In the genomic region with DNA sequence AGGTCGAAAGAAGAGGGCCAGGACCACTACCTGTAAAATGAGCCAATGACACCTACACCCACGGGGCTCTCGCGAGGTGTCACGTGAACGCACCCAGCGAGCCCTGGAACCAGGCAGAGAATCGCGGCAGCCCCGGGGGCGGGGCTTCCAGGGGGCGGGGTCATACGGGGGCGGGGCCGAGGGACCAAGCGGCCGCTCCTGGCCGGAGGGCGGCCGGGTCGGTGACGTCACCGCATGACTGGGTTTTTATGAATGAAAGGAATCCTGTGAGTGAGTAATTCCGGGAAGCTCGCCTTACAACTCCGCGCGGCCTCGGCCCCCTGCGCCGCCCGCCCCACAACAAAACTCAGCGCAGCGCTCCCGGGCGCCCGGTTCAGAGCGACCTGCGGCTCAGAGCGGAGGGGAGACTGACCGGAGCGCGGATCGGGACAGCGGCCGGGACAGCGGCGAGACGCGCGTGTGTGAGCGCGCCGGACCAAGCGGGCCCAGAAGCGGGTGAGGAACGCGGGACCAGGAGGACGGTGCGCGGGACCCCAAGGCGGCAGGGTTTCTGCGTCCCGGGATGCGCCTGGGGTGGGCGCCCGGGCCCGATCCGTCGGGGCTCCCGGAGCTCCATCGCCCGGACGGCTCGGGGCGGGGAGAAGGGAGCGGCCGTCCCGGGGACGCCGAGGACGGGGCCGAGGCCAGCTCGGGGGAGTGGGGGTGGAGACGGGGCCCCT, we compare ENCODE assay signal across 1 cellular context.
TF ChIP-seq lines count a peak whose summit lies in the region.

A gene (plus strand): TSS at position 277 of the 719 bp plus-strand sequence. CDS start 11,860 bp downstream, outside the sequence.

TF ChIP-seq in K562, 482 proteins besides CTCF, POLR2A, EP300 and RAD21 (continued from another document and continues in another):
- TF ChIP-seq, protein P1, sequence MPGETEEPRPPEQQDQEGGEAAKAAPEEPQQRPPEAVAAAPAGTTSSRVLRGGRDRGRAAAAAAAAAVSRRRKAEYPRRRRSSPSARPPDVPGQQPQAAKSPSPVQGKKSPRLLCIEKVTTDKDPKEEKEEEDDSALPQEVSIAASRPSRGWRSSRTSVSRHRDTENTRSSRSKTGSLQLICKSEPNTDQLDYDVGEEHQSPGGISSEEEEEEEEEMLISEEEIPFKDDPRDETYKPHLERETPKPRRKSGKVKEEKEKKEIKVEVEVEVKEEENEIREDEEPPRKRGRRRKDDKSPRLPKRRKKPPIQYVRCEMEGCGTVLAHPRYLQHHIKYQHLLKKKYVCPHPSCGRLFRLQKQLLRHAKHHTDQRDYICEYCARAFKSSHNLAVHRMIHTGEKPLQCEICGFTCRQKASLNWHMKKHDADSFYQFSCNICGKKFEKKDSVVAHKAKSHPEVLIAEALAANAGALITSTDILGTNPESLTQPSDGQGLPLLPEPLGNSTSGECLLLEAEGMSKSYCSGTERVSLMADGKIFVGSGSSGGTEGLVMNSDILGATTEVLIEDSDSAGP (CRISPR knock-in tag; IDR thresholded peaks at IDR 0.05) = no peak
- TF ChIP-seq CCNT2 (IDR thresholded peaks at IDR 0.05; ENCODE audit: borderline replicate concordance, extremely low read depth, insufficient read length, low read depth, low read length) (peak; percentile 15), ARHGAP35 (IDR thresholded peaks at IDR 0.05; ENCODE audit: partially characterized antibody) (no peak), CBFA2T3 (IDR thresholded peaks at IDR 0.05) (no peak), GATAD2B (IDR thresholded peaks at IDR 0.05; ENCODE audit: borderline replicate concordance) (no peak), CSDE1 (IDR thresholded peaks at IDR 0.05) (no peak), TCF7L2 (IDR thresholded peaks at IDR 0.05; ENCODE audit: low read depth, low read length) (no peak), HNRNPUL1 (IDR thresholded peaks at IDR 0.05; ENCODE audit: low read length) (no peak), SIN3B (IDR thresholded peaks at IDR 0.05; ENCODE audit: low read depth) (no peak), FIP1L1 (IDR thresholded peaks at IDR 0.05; ENCODE audit: low read depth, low read length, poor library complexity, severe bottlenecking) (peak; percentile 45), GABPB2 (CRISPR knock-in tag; conservative IDR thresholded peaks at IDR 0.05) (no peak), JUNB (CRISPR knock-in tag; conservative IDR thresholded peaks at IDR 0.05) (peak; percentile 71; the same call in 1 of the 2 replicates), NFATC3 (IDR thresholded peaks at IDR 0.05) (no peak), MBD2 (IDR thresholded peaks at IDR 0.05; ENCODE audit: borderline replicate concordance, low read depth) (no peak), E2F3 (CRISPR knock-in tag; IDR thresholded peaks at IDR 0.05) (no peak), RBM25 (IDR thresholded peaks at IDR 0.05; ENCODE audit: low read depth, low read length, severe bottlenecking) (no peak), SAP30 (IDR thresholded peaks at IDR 0.05; ENCODE audit: borderline replicate concordance, insufficient read depth, low read depth, low read length, poor library complexity, severe bottlenecking) (peak; percentile 8), DACH1 (IDR thresholded peaks at IDR 0.05; ENCODE audit: partially characterized antibody) (no peak), ZNF507 (tag; conservative IDR thresholded peaks at IDR 0.05) (no peak), CXXC5 (CRISPR knock-in tag; IDR thresholded peaks at IDR 0.05) (no peak), NFRKB (IDR thresholded peaks at IDR 0.05; ENCODE audit: low read depth) (no peak), EGR1 (conservative IDR thresholded peaks at IDR 0.05) (peak; percentile 37), ZNF57 (CRISPR knock-in tag; IDR thresholded peaks at IDR 0.05) (no peak), ZNF165 (CRISPR knock-in tag; IDR thresholded peaks at IDR 0.05; ENCODE audit: borderline replicate concordance) (no peak), ZNF561 (CRISPR knock-in tag; conservative IDR thresholded peaks at IDR 0.05) (no peak), RBM17 (IDR thresholded peaks at IDR 0.05; ENCODE audit: borderline replicate concordance, low read depth, low read length) (no peak), NR2C2 (CRISPR knock-in tag; IDR thresholded peaks at IDR 0.05) (no peak), NR2C2 (tag; IDR thresholded peaks at IDR 0.05) (no peak; the same call in 1 of the 2 replicates), ESRRB (CRISPR knock-in tag; IDR thresholded peaks at IDR 0.05; ENCODE audit: borderline replicate concordance) (no peak), FOXK1 (CRISPR knock-in tag; IDR thresholded peaks at IDR 0.05; ENCODE audit: borderline replicate concordance) (no peak), ADNP (tag; IDR thresholded peaks at IDR 0.05) (no peak), ZNF224 (CRISPR knock-in tag; IDR thresholded peaks at IDR 0.05) (no peak; the same call in 1 of the 2 replicates), ZNF766 (CRISPR knock-in tag; conservative IDR thresholded peaks at IDR 0.05) (no peak)
- TF ChIP-seq, protein P2, sequence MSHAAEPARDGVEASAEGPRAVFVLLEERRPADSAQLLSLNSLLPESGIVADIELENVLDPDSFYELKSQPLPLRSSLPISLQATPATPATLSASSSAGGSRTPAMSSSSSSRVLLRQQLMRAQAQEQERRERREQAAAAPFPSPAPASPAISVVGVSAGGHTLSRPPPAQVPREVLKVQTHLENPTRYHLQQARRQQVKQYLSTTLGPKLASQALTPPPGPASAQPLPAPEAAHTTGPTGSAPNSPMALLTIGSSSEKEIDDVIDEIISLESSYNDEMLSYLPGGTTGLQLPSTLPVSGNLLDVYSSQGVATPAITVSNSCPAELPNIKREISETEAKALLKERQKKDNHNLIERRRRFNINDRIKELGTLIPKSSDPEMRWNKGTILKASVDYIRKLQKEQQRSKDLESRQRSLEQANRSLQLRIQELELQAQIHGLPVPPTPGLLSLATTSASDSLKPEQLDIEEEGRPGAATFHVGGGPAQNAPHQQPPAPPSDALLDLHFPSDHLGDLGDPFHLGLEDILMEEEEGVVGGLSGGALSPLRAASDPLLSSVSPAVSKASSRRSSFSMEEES (CRISPR knock-in tag; IDR thresholded peaks at IDR 0.05) = no peak
- TF ChIP-seq, protein P3, sequence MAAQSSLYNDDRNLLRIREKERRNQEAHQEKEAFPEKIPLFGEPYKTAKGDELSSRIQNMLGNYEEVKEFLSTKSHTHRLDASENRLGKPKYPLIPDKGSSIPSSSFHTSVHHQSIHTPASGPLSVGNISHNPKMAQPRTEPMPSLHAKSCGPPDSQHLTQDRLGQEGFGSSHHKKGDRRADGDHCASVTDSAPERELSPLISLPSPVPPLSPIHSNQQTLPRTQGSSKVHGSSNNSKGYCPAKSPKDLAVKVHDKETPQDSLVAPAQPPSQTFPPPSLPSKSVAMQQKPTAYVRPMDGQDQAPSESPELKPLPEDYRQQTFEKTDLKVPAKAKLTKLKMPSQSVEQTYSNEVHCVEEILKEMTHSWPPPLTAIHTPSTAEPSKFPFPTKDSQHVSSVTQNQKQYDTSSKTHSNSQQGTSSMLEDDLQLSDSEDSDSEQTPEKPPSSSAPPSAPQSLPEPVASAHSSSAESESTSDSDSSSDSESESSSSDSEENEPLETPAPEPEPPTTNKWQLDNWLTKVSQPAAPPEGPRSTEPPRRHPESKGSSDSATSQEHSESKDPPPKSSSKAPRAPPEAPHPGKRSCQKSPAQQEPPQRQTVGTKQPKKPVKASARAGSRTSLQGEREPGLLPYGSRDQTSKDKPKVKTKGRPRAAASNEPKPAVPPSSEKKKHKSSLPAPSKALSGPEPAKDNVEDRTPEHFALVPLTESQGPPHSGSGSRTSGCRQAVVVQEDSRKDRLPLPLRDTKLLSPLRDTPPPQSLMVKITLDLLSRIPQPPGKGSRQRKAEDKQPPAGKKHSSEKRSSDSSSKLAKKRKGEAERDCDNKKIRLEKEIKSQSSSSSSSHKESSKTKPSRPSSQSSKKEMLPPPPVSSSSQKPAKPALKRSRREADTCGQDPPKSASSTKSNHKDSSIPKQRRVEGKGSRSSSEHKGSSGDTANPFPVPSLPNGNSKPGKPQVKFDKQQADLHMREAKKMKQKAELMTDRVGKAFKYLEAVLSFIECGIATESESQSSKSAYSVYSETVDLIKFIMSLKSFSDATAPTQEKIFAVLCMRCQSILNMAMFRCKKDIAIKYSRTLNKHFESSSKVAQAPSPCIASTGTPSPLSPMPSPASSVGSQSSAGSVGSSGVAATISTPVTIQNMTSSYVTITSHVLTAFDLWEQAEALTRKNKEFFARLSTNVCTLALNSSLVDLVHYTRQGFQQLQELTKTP (IDR thresholded peaks at IDR 0.05; ENCODE audit: low read depth in 1 of 2, partially characterized antibody in 2 of 2) = no peak
- TF ChIP-seq, protein P4, sequence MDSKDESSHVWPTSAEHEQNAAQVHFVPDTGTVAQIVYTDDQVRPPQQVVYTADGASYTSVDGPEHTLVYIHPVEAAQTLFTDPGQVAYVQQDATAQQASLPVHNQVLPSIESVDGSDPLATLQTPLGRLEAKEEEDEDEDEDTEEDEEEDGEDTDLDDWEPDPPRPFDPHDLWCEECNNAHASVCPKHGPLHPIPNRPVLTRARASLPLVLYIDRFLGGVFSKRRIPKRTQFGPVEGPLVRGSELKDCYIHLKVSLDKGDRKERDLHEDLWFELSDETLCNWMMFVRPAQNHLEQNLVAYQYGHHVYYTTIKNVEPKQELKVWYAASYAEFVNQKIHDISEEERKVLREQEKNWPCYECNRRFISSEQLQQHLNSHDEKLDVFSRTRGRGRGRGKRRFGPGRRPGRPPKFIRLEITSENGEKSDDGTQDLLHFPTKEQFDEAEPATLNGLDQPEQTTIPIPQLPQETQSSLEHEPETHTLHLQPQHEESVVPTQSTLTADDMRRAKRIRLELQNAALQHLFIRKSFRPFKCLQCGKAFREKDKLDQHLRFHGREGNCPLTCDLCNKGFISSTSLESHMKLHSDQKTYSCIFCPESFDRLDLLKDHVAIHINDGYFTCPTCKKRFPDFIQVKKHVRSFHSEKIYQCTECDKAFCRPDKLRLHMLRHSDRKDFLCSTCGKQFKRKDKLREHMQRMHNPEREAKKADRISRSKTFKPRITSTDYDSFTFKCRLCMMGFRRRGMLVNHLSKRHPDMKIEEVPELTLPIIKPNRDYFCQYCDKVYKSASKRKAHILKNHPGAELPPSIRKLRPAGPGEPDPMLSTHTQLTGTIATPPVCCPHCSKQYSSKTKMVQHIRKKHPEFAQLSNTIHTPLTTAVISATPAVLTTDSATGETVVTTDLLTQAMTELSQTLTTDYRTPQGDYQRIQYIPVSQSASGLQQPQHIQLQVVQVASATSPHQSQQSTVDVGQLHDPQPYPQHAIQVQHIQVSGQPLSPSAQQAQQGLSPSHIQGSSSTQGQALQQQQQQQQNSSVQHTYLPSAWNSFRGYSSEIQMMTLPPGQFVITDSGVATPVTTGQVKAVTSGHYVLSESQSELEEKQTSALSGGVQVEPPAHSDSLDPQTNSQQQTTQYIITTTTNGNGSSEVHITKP (IDR thresholded peaks at IDR 0.05; ENCODE audit: partially characterized antibody) = no peak
- TF ChIP-seq, protein P5, sequence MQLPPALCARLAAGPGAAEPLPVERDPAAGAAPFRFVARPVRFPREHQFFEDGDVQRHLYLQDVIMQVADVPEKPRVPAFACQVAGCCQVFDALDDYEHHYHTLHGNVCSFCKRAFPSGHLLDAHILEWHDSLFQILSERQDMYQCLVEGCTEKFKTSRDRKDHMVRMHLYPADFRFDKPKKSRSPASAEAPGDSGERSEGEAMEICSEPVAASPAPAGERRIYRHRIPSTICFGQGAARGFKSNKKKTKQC (CRISPR knock-in tag; IDR thresholded peaks at IDR 0.05) = peak; percentile 21; the same call in 1 of the 2 replicates
- TF ChIP-seq, protein P6, sequence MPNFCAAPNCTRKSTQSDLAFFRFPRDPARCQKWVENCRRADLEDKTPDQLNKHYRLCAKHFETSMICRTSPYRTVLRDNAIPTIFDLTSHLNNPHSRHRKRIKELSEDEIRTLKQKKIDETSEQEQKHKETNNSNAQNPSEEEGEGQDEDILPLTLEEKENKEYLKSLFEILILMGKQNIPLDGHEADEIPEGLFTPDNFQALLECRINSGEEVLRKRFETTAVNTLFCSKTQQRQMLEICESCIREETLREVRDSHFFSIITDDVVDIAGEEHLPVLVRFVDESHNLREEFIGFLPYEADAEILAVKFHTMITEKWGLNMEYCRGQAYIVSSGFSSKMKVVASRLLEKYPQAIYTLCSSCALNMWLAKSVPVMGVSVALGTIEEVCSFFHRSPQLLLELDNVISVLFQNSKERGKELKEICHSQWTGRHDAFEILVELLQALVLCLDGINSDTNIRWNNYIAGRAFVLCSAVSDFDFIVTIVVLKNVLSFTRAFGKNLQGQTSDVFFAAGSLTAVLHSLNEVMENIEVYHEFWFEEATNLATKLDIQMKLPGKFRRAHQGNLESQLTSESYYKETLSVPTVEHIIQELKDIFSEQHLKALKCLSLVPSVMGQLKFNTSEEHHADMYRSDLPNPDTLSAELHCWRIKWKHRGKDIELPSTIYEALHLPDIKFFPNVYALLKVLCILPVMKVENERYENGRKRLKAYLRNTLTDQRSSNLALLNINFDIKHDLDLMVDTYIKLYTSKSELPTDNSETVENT (CRISPR knock-in tag; IDR thresholded peaks at IDR 0.05) = no peak
- TF ChIP-seq, protein P7, sequence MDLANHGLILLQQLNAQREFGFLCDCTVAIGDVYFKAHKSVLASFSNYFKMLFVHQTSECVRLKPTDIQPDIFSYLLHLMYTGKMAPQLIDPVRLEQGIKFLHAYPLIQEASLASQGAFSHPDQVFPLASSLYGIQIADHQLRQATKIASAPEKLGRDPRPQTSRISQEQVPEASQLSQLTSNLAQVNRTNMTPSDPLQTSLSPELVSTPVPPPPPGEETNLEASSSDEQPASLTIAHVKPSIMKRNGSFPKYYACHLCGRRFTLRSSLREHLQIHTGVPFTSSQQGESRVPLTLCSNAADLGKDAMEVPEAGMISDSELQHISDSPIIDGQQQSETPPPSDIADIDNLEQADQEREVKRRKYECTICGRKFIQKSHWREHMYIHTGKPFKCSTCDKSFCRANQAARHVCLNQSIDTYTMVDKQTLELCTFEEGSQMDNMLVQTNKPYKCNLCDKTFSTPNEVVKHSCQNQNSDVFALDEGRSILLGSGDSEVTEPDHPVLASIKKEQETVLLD (IDR thresholded peaks at IDR 0.05) = no peak
- TF ChIP-seq, protein P8, sequence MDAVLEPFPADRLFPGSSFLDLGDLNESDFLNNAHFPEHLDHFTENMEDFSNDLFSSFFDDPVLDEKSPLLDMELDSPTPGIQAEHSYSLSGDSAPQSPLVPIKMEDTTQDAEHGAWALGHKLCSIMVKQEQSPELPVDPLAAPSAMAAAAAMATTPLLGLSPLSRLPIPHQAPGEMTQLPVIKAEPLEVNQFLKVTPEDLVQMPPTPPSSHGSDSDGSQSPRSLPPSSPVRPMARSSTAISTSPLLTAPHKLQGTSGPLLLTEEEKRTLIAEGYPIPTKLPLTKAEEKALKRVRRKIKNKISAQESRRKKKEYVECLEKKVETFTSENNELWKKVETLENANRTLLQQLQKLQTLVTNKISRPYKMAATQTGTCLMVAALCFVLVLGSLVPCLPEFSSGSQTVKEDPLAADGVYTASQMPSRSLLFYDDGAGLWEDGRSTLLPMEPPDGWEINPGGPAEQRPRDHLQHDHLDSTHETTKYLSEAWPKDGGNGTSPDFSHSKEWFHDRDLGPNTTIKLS (IDR thresholded peaks at IDR 0.05; ENCODE audit: borderline replicate concordance, low read depth) = no peak
- TF ChIP-seq, protein P9, sequence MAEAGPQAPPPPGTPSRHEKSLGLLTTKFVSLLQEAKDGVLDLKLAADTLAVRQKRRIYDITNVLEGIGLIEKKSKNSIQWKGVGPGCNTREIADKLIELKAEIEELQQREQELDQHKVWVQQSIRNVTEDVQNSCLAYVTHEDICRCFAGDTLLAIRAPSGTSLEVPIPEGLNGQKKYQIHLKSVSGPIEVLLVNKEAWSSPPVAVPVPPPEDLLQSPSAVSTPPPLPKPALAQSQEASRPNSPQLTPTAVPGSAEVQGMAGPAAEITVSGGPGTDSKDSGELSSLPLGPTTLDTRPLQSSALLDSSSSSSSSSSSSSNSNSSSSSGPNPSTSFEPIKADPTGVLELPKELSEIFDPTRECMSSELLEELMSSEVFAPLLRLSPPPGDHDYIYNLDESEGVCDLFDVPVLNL (CRISPR knock-in tag; IDR thresholded peaks at IDR 0.05; ENCODE audit: low read depth) = no peak
